Comparison of ENCODE assay signal across 17 cellular contexts in the genomic region with DNA sequence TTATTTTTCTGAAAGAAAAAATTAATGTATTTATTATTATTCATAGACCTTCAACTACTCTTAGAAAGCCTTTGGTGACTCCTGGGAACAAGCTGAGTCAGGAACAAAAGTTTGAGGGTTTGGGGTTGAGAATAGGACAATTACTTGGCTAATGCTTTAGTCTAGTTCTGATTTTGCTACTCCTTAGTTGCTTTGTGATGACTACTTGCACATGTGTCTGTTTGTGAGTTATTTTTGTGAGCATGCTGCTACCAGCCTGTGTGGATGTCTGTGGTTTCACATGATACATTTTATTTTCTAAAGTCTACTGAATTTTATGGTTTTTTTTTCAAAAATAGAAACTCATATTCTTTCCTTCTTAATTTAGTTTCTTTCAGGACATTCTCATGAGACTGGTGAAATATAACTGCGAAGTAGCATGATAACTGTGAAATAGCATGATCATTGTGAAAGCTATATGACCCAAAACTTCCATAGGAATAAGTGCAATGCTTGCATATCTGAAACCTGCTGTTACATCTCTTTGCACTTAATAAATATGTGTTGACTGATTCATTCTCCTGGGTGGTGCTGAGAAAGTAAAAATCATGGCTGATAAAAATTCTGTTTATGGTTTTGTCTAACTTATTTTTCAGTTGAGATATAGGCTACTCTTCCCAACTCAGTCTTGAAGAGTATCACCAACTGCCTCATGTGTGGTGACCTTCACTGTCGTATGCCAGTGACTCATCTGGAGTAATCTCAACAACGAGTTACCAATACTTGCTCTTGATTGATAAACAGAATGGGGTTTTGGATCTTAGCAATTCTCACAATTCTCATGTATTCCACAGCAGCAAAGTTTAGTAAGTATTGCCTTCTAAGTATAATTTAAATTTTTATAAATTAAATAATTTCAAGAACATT. TPM values are rescaled to one million over a fixed set of nuclear protein-coding genes. Genes with fewer than 3 reads are reported as not detected.
A peak's percentile ranks its signal among the peaks of the same experiment; 100 is the strongest.
DNase-seq lines count a peak whose midpoint lies in the region; ATAC-seq, FAIRE-seq and TF ChIP-seq lines count a peak whose summit lies in the region.
"Had no signal": no experiment of that assay in that cellular context is flagged by ENCODE, and none has a peak within 500 bp of the region (broad histone marks: within the 10 kb centered on the region; RNA-seq: fewer than 3 reads in every experiment).

No MANE protein-coding gene starts in this region.

- intact Hi-C loops in activated T-helper 2 cell treated with anti-CD3 and anti-CD28 coated beads, Interferon-gamma antibody, Interleukin-2, Interleukin-4, amounts not matched to agents 10 μg/mL and 5 μg/mL and 100 μg/mL, durations not matched to agents 14 hours and 24 hours and 36 hours (cut with micrococcal nuclease) = loop anchor here (1.0 to 2.0 kb wide), 4 partner anchors 13 to 79 kb away; no protein-coding TSS in a partner anchor
- intact Hi-C loops in left lung (cut with DNase I) = no loop called here

- H3K9me3 ChIP-seq in left lung = no peaks in the 10 kb centered on the region
- H3K9me3 ChIP-seq: gastroesophageal sphincter, testis had no signal

- H3K4me1 ChIP-seq in left lung = peaks cover 10 to 11% of the 10 kb centered on the region in 2 donors
- H3K4me1 ChIP-seq: testis had no signal

- H3K4me3 Mint-ChIP-seq in activated T-helper 2 cell treated with anti-CD3 and anti-CD28 coated beads, Interferon-gamma antibody, Interleukin-2, Interleukin-4, amounts not matched to agents 10 μg/mL and 5 μg/mL and 100 μg/mL, durations not matched to agents 14 hours and 24 hours and 36 hours (ENCODE audit: low read depth) = no peak overlapping the region
- H3K4me3 Mint-ChIP-seq: CD14-positive monocyte had no signal

- H3K27ac Mint-ChIP-seq in activated T-helper 2 cell treated with anti-CD3 and anti-CD28 coated beads, Interferon-gamma antibody, Interleukin-2, Interleukin-4, amounts not matched to agents 10 μg/mL and 5 μg/mL and 100 μg/mL, durations not matched to agents 14 hours and 24 hours and 36 hours = peak overlapping the region; percentile 78
- H3K27ac Mint-ChIP-seq: CD14-positive monocyte, progenitor cell of endocrine pancreas had no signal

- peak; percentile 45 for FAIRE-seq in GM18507 (lab: Jason Lieb, UNC)

- TF ChIP-seq CTCF in AG10803 (conservative IDR thresholded peaks at IDR 0.05; ENCODE audit: low read length) (no peak), left lung (IDR thresholded peaks at IDR 0.05) (no peak)

- H3K36me3 ChIP-seq in left lung = no peaks in the 10 kb centered on the region
- H3K36me3 ChIP-seq: gastroesophageal sphincter had no signal

- H3K4me1 Mint-ChIP-seq in activated T-helper 2 cell treated with anti-CD3 and anti-CD28 coated beads, Interferon-gamma antibody, Interleukin-2, Interleukin-4, amounts not matched to agents 10 μg/mL and 5 μg/mL and 100 μg/mL, durations not matched to agents 14 hours and 24 hours and 36 hours (ENCODE audit: low read depth) = peaks cover 44% of the 10 kb centered on the region

- peaks cover 6% of the 10 kb centered on the region for H3K9me3 Mint-ChIP-seq in activated T-helper 2 cell treated with anti-CD3 and anti-CD28 coated beads, Interferon-gamma antibody, Interleukin-2, Interleukin-4, amounts not matched to agents 10 μg/mL and 5 μg/mL and 100 μg/mL, durations not matched to agents 14 hours and 24 hours and 36 hours

- H3K27me3 Mint-ChIP-seq in activated T-helper 2 cell treated with anti-CD3 and anti-CD28 coated beads, Interferon-gamma antibody, Interleukin-2, Interleukin-4, amounts not matched to agents 10 μg/mL and 5 μg/mL and 100 μg/mL, durations not matched to agents 14 hours and 24 hours and 36 hours (ENCODE audit: low read depth) = no peaks in the 10 kb centered on the region

- H3K27ac ChIP-seq in left lung = peak overlapping the region in 1 of 2 donors; percentile 9
- H3K27ac ChIP-seq: testis had no signal

- DNase-seq in AG10803 (ENCODE audit: low read depth) (peak; percentile 21), GM18507 (ENCODE audit: extremely low spot score, insufficient read length, low read depth) (no peak), left lung (no peak), AG08396 (ENCODE audit: low spot score) (no peak), AML-193 (lab: John Stamatoyannopoulos, UW) (no peak)
- no peak for DNase-seq in activated T-helper 2 cell treated with anti-CD3 and anti-CD28 coated beads, Interferon-gamma antibody, Interleukin-2, Interleukin-4, amounts not matched to agents 10 μg/mL and 5 μg/mL and 100 μg/mL, durations not matched to agents 14 hours and 24 hours and 36 hours (ENCODE audit: low spot score)
- DNase-seq: DND-41; NCI-H2081 treated with DMSO at 0.1 percent for 48 hours; NCI-H69; RPMI8226; stimulated activated CD4-positive, alpha-beta T cell treated with anti-CD3 and anti-CD28 coated beads, Interleukin-15, amount 100 ng/mL, for 24 hours; T-helper 1 cell; testis had no signal

- no peaks in the 10 kb centered on the region for H3K27me3 ChIP-seq in left lung
- H3K27me3 ChIP-seq: gastroesophageal sphincter, testis had no signal

- peak; percentile 46 for ATAC-seq in left lung
- no peak for ATAC-seq in HG03565 (IDR thresholded peaks at IDR 0.05; ENCODE audit: unreplicated experiment)

- no peak overlapping the region for H3K4me3 ChIP-seq in AG10803 (ENCODE audit: low read length)
- H3K4me3 ChIP-seq in left lung = peak overlapping the region in 1 of 2 donors; percentile 8
- H3K4me3 ChIP-seq: gastroesophageal sphincter, testis had no signal

- H3K36me3 Mint-ChIP-seq in activated T-helper 2 cell treated with anti-CD3 and anti-CD28 coated beads, Interferon-gamma antibody, Interleukin-2, Interleukin-4, amounts not matched to agents 10 μg/mL and 5 μg/mL and 100 μg/mL, durations not matched to agents 14 hours and 24 hours and 36 hours (ENCODE audit: low read depth) = peaks cover 14% of the 10 kb centered on the region
- H3K36me3 Mint-ChIP-seq: CD14-positive monocyte had no signal

RNA-seq across cellular contexts. Expression of a gene that starts 17.9 kb away (rescaled TPM):
- 61.9 and 68.2 TPM in 2 replicates for total RNA-seq in activated T-helper 2 cell treated with anti-CD3 and anti-CD28 coated beads, Interferon-gamma antibody, Interleukin-2, Interleukin-4, amounts not matched to agents 10 μg/mL and 5 μg/mL and 100 μg/mL, durations not matched to agents 14 hours and 24 hours and 36 hours
- 10 to 100 TPM in 1 of 2 donors, 1 to 10 TPM in 1; 3.8 to 35.6 TPM for total RNA-seq in left lung

RNA-seq across cellular contexts. Expression of a gene that starts 26.4 kb away (rescaled TPM):
- 10.7 and 11.1 TPM in 2 replicates for total RNA-seq in activated T-helper 2 cell treated with anti-CD3 and anti-CD28 coated beads, Interferon-gamma antibody, Interleukin-2, Interleukin-4, amounts not matched to agents 10 μg/mL and 5 μg/mL and 100 μg/mL, durations not matched to agents 14 hours and 24 hours and 36 hours
- total RNA-seq in left lung = 10 to 100 TPM in 1 of 2 donors, 1 to 10 TPM in 1; 3.7 to 72.2 TPM
- total RNA-seq: progenitor cell of endocrine pancreas had no signal
